Comparison of ENCODE assay signal across 8 cellular contexts in genomic region chr2:165793161-165793778, GRCh38. TPM values are rescaled to one million over a fixed set of nuclear protein-coding genes. Genes with fewer than 3 reads are reported as not detected.
A peak's percentile ranks its signal among the peaks of the same experiment; 100 is the strongest.
DNase-seq lines count a peak whose midpoint lies in the region; ATAC-seq and TF ChIP-seq lines count a peak whose summit lies in the region.

No MANE protein-coding gene starts in this region.

- H3K27ac Mint-ChIP-seq in activated B cell treated with CpG ODN at 0.5 μM for 24 hours, result peak overlapping the region; percentile 94

- H3K36me3 ChIP-seq in osteoblast (ENCODE audit: insufficient read depth, low read length), result no peaks in the 10 kb centered on the region

- H4K20me1 ChIP-seq in osteoblast (ENCODE audit: insufficient read depth, low read length), result no peaks in the 10 kb centered on the region

- no peaks in the 10 kb centered on the region for H3K27me3 Mint-ChIP-seq in activated B cell treated with CpG ODN at 0.5 μM for 24 hours

- DNase-seq in NCI-H1105 treated with DMSO at 0.1 percent for 48 hours (lab: John Stamatoyannopoulos, UW), result peak; percentile 28
- DNase-seq in NCI-H1105 (lab: John Stamatoyannopoulos, UW), result no peak
- no peak for DNase-seq in activated B cell treated with CpG ODN at 0.5 μM for 24 hours
- no peak for DNase-seq in fibroblast of the aortic adventitia (ENCODE audit: low read depth)
- peak; percentile 85 for DNase-seq in osteoblast (ENCODE audit: insufficient read length, low spot score, missing footprints)
- DNase-seq in MV-4-11 (lab: John Stamatoyannopoulos, UW), result no peak

- peak overlapping the region; percentile 47 for H3K4me3 ChIP-seq in fibroblast of the aortic adventitia (ENCODE audit: low read depth, low read length)
- H3K4me3 ChIP-seq in osteoblast (ENCODE audit: insufficient read depth, low read length), result peak overlapping the region; percentile 85

- H3K27ac ChIP-seq in osteoblast (ENCODE audit: low read depth, low read length), result peak overlapping the region; percentile 62

- H3K79me2 ChIP-seq in osteoblast (ENCODE audit: insufficient read depth, low read length), result peaks cover 42% of the 10 kb centered on the region

- H3K4me1 Mint-ChIP-seq in activated B cell treated with CpG ODN at 0.5 μM for 24 hours, result peaks cover 44% of the 10 kb centered on the region

- TF ChIP-seq CTCF in activated B cell treated with CpG ODN at 0.5 μM for 24 hours (IDR thresholded peaks at IDR 0.05) (no peak), fibroblast of the aortic adventitia (IDR thresholded peaks at IDR 0.05; ENCODE audit: insufficient read depth, low read length) (no peak), osteoblast (IDR thresholded peaks at IDR 0.05; ENCODE audit: extremely low read depth, low read depth, low read length) (no peak)

- peaks cover 8% of the 10 kb centered on the region for H3K36me3 Mint-ChIP-seq in activated B cell treated with CpG ODN at 0.5 μM for 24 hours (ENCODE audit: low read depth)

- H3K9me3 Mint-ChIP-seq in activated B cell treated with CpG ODN at 0.5 μM for 24 hours, result no peaks in the 10 kb centered on the region

- peak overlapping the region; percentile 93 for H3K4me2 ChIP-seq in osteoblast (ENCODE audit: insufficient read depth, low read length)

- H3K4me3 Mint-ChIP-seq in activated B cell treated with CpG ODN at 0.5 μM for 24 hours, result peak overlapping the region; percentile 97

- intact Hi-C loops in activated B cell treated with CpG ODN at 0.5 μM for 24 hours (cut with micrococcal nuclease), result loop anchor here (1.0 to 10.0 kb wide), 3 partner anchors 196 to 1032 kb away; no protein-coding TSS in a partner anchor

- H3K27me3 ChIP-seq in osteoblast (ENCODE audit: insufficient read depth, low read length), result no peaks in the 10 kb centered on the region

- H3K4me1 ChIP-seq in osteoblast (ENCODE audit: insufficient read depth, low read length), result peaks cover 33% of the 10 kb centered on the region

- CTCF ChIA-PET in activated B cell treated with CpG ODN at 0.5 μM for 24 hours (lab: Charles Lee), result interaction anchor here (1.3 to 4.4 kb wide), 3 partner anchors 70 to 81 kb away, joined by 4 to 28 read pairs (median 6); no protein-coding TSS in a partner anchor

- H2AFZ ChIP-seq in osteoblast (ENCODE audit: low read length), result peak overlapping the region; percentile 83

- POLR2A ChIA-PET in activated B cell treated with CpG ODN at 0.5 μM for 24 hours (lab: Charles Lee), result interaction anchor here (1.4 to 2.3 kb wide), 6 partner anchors 14 to 81 kb away, joined by 3 to 23 read pairs (median 6); no protein-coding TSS in a partner anchor

- ATAC-seq in HG02759 (IDR thresholded peaks at IDR 0.05; ENCODE audit: unreplicated experiment), result peak; percentile 1
- ATAC-seq in activated B cell treated with CpG ODN at 0.5 μM for 24 hours (ENCODE audit: low read depth), result no peak
- ATAC-seq in HG03439 (IDR thresholded peaks at IDR 0.05; ENCODE audit: unreplicated experiment), result no peak

- no peaks in the 10 kb centered on the region for H3K9me3 ChIP-seq in osteoblast (ENCODE audit: low read depth, low read length)

RNA-seq across cellular contexts. Expression of gene GALNT3, which starts 0.8 kb away (rescaled TPM):
- total RNA-seq in activated B cell treated with CpG ODN at 0.5 μM for 24 hours (13.2 and 14.4 TPM in 2 replicates), fibroblast of the aortic adventitia (ENCODE audit: low replicate concordance) (0.49 and 3.1 TPM in 2 replicates), osteoblast (11.2 and 12.7 TPM in 2 replicates)

Comparison
In these comparisons a context has a peak if more than half of its experiments do, and no peak if none do; other contexts are left out.
1. DNase-seq: peak in NCI-H1105 treated with DMSO at 0.1 percent for 48 hours (single experiment) and osteoblast (single experiment); none in NCI-H1105 (single experiment), activated B cell treated with CpG ODN at 0.5 μM for 24 hours (single experiment), fibroblast of the aortic adventitia (single experiment) and MV-4-11 (single experiment).